ENCODE assay signal across 24 cellular contexts in genomic region chr9:80775515-80775914, GRCh38.
DNase-seq lines count a peak whose midpoint lies in the region; ATAC-seq, FAIRE-seq and TF ChIP-seq lines count a peak whose summit lies in the region.
"Had no signal": no experiment of that assay in that cellular context is flagged by ENCODE, and none has a peak within 500 bp of the region (broad histone marks: within the 10 kb centered on the region; RNA-seq: fewer than 3 reads in every experiment).

No MANE protein-coding gene starts in this region.

- H3K4me2 ChIP-seq in IMR-90 (ENCODE audit: low read depth, low read length) = no peak overlapping the region

- H3K4me1 ChIP-seq in BE2C (peaks cover 10% of the 10 kb centered on the region), IMR-90 (ENCODE audit: control insufficient read depth, insufficient read depth, low read length) (no peaks in the 10 kb centered on the region)
- H3K4me1 ChIP-seq: gastrocnemius medialis, right atrium auricular region, stomach, tibial nerve had no signal

- no peaks in the 10 kb centered on the region for H3K9me1 ChIP-seq in IMR-90 (ENCODE audit: insufficient read depth, low read length)

- H2AK5ac ChIP-seq in IMR-90 (ENCODE audit: low read depth, low read length) = no peak overlapping the region

- no peak overlapping the region for H2BK5ac ChIP-seq in IMR-90 (ENCODE audit: low read depth, low read length, poor library complexity, severe bottlenecking)

- no peaks in the 10 kb centered on the region for H3K9me3 ChIP-seq in BE2C
- no peaks in the 10 kb centered on the region for H3K9me3 ChIP-seq in IMR-90 (ENCODE audit: control insufficient read depth, insufficient read depth, low read length)
- H3K9me3 ChIP-seq: gastrocnemius medialis, right atrium auricular region, stomach, tibial nerve had no signal

- H3K36me3 ChIP-seq in BE2C (no peaks in the 10 kb centered on the region), IMR-90 (ENCODE audit: control insufficient read depth, insufficient read depth, low read length) (no peaks in the 10 kb centered on the region)
- H3K36me3 ChIP-seq: gastrocnemius medialis, right atrium auricular region, stomach, tibial nerve had no signal

- ATAC-seq in IMR-90 (ENCODE audit: low read depth) = peak; percentile 35
- ATAC-seq: activated CD8-positive, alpha-beta memory T cell treated with anti-CD3 and anti-CD28 coated beads, Interleukin-2, amount 10 ng/mL, durations not matched to agents 7 days and 5 days; gastrocnemius medialis had no signal

- no peak overlapping the region for H2AK9ac ChIP-seq in IMR-90 (replicated peaks; ENCODE audit: low read depth, low read length, poor library complexity)

- intact Hi-C loops in IMR-90 (cut with micrococcal nuclease) = no loop called here

- no peak overlapping the region for H3K18ac ChIP-seq in IMR-90 (ENCODE audit: low read depth, low read length)

- H3K27me3 ChIP-seq in BE2C (no peaks in the 10 kb centered on the region), IMR-90 (ENCODE audit: control insufficient read depth, insufficient read depth, low read length) (no peaks in the 10 kb centered on the region)
- H3K27me3 ChIP-seq: gastrocnemius medialis, right atrium auricular region, stomach, tibial nerve had no signal

- no peak overlapping the region for H3K4ac ChIP-seq in IMR-90 (ENCODE audit: low read depth, low read length)

- CTCF ChIA-PET in IMR-90 (lab: Yijun Ruan, JAX) = no interaction called here

- WGBS in IMR-90 (ENCODE audit: extremely low coverage in 2 of 2, insufficient read length in 1 of 2), 2 experiments = no CpG with 5 or more reads among the region's 2 CpGs

- dilution Hi-C loops in IMR-90 (cut with HindIII; ENCODE audit: low sequenced_read_pairs, unreplicated experiment) = no loop called here

- no peak for TF ChIP-seq CTCF in BE2C (IDR thresholded peaks at IDR 0.05; ENCODE audit: low read depth, low read length)
- no peak for TF ChIP-seq CTCF in IMR-90 (conservative IDR thresholded peaks at IDR 0.05; ENCODE audit: low read depth, low read length)

- no peak overlapping the region for H3K27ac ChIP-seq in IMR-90 (ENCODE audit: insufficient read depth, low read length)
- H3K27ac ChIP-seq: epithelial cell of prostate, gastrocnemius medialis, right atrium auricular region, SK-N-MC, stomach, tibial nerve had no signal

- no peak overlapping the region for H2BK120ac ChIP-seq in IMR-90 (ENCODE audit: low read depth, low read length)

- H3K14ac ChIP-seq in IMR-90 (replicated peaks; ENCODE audit: low read depth, low read length) = no peak overlapping the region

- H3K23ac ChIP-seq in IMR-90 (ENCODE audit: low read depth, low read length) = no peak overlapping the region

- in situ Hi-C loops in IMR-90 (cut with MboI; ENCODE audit: low sequenced_read_pairs) = no loop called here

- H2BK15ac ChIP-seq in IMR-90 (ENCODE audit: low read depth, low read length) = no peak overlapping the region

- no peak overlapping the region for H2BK20ac ChIP-seq in IMR-90 (ENCODE audit: low read depth, low read length)

- H2AFZ ChIP-seq in IMR-90 (replicated peaks; ENCODE audit: low read length, poor library complexity) = no peak overlapping the region

- no peaks in the 10 kb centered on the region for H4K20me1 ChIP-seq in IMR-90 (ENCODE audit: insufficient read depth, low read length)

- no peak overlapping the region for H4K5ac ChIP-seq in IMR-90 (ENCODE audit: low read depth, low read length)

- no peak overlapping the region for H4K8ac ChIP-seq in IMR-90 (ENCODE audit: low read depth in 2 of 2, low read length in 2 of 2)

- POLR2A ChIA-PET in IMR-90 (lab: Charles Lee; ENCODE audit: unreplicated experiment) = no interaction called here

- BruUV-seq in IMR-90 (replicated peaks; lab: Mats Ljungman, UMichigan) = no TSS peak

- H3K56ac ChIP-seq in IMR-90 (ENCODE audit: extremely low read depth, insufficient read depth, low read length) = no peak overlapping the region

- no peak overlapping the region for H4K91ac ChIP-seq in IMR-90 (ENCODE audit: insufficient read depth, low read depth, low read length)

- DNase-seq in BE2C = peak; percentile 68
- peak; percentile 62 for DNase-seq in IMR-90
- DNase-seq in RCC 7860 (ENCODE audit: low spot score) = peak; percentile 22
- peak; percentile 6 for DNase-seq in glomerular visceral epithelial cell (ENCODE audit: extremely low spot score)
- no peak for DNase-seq in activated CD8-positive, alpha-beta memory T cell treated with anti-CD3 and anti-CD28 coated beads for 24 hours
- no peak for DNase-seq in GM12892 (ENCODE audit: insufficient read length)
- DNase-seq in amygdala (lab: John Stamatoyannopoulos, UW) = no peak
- no peak for DNase-seq in nucleus accumbens (lab: John Stamatoyannopoulos, UW)
- DNase-seq: activated CD4-positive, alpha-beta T cell treated with anti-CD3 and anti-CD28 coated beads for 48 hours; activated CD8-positive, alpha-beta memory T cell treated with anti-CD3 and anti-CD28 coated beads, Interleukin-2, amount 10 ng/mL, durations not matched to agents 7 days and 5 days; activated naive CD4-positive, alpha-beta T cell treated with anti-CD3 and anti-CD28 coated beads, Interleukin-2, amount 50 U/mL, for 16 hours; gastrocnemius medialis; GDM1; NCI-H1048; NCI-H2107; RPMI8226; stimulated activated CD4-positive, alpha-beta T cell treated with anti-CD3 and anti-CD28 coated beads, Interleukin-12 subunit alpha, Interleukin-12 subunit beta, amount 100 ng/mL, for 4 hours; stimulated activated CD4-positive, alpha-beta T cell treated with anti-CD3 and anti-CD28 coated beads, Interleukin-4, amount 100 ng/mL, for 4 hours; stomach had no signal

- no peak overlapping the region for H3K9ac ChIP-seq in IMR-90 (ENCODE audit: low read depth, low read length)

- TF ChIP-seq RAD21 in IMR-90 (IDR thresholded peaks at IDR 0.05; ENCODE audit: low read length) = no peak

- no peak for TF ChIP-seq POLR2A in IMR-90 (IDR thresholded peaks at IDR 0.05; ENCODE audit: low read depth, low read length)
- no peak for TF ChIP-seq POLR2A in GM12892 (IDR thresholded peaks at IDR 0.05; ENCODE audit: low read depth, low read length)

- no peaks in the 10 kb centered on the region for H3K79me1 ChIP-seq in IMR-90 (ENCODE audit: low read depth in 1 of 2, low read length in 2 of 2)

- FAIRE-seq in RCC 7860 (lab: Jason Lieb, UNC) = no peak
- no peak for FAIRE-seq in GM12892 (lab: Jason Lieb, UNC)

- H3K4me3 ChIP-seq in BE2C (ENCODE audit: low read depth, low read length) (no peak overlapping the region), IMR-90 (ENCODE audit: insufficient read depth, low read depth, low read length) (no peak overlapping the region)
- H3K4me3 ChIP-seq: gastrocnemius medialis, lung, right atrium auricular region, SK-N-MC, stomach, tibial nerve had no signal

TF ChIP-seq in IMR-90, 13 proteins besides CTCF, POLR2A, EP300 and RAD21:
- TF ChIP-seq MAZ (IDR thresholded peaks at IDR 0.05; ENCODE audit: borderline replicate concordance, low read depth, low read length) (no peak), MXI1 (IDR thresholded peaks at IDR 0.05; ENCODE audit: borderline replicate concordance, low read depth, low read length) (no peak), CEBPB (IDR thresholded peaks at IDR 0.05; ENCODE audit: low read depth, low read length) (peak; percentile 65)

Comparison
In these comparisons a context has a peak if more than half of its experiments do, and no peak if none do; other contexts are left out.
1. DNase-seq: peak in BE2C (single experiment), IMR-90 (single experiment), RCC 7860 (single experiment) and glomerular visceral epithelial cell (single experiment); none in activated CD8-positive, alpha-beta memory T cell treated with anti-CD3 and anti-CD28 coated beads for 24 hours (single experiment), GM12892 (single experiment), amygdala (0 of 56) and nucleus accumbens (0 of 56).